22 cellular contexts compared by ENCODE assay signal in genomic region chr22:45446216-45446615, GRCh38. TPM values are rescaled to one million over a fixed set of nuclear protein-coding genes. Genes with fewer than 3 reads are reported as not detected.
"Had no signal": no experiment of that assay in that cellular context is flagged by ENCODE, and none has a peak within 500 bp of the region (broad histone marks: within the 10 kb centered on the region; RNA-seq: fewer than 3 reads in every experiment).

No MANE protein-coding gene starts in this region.

- H3K36me3 ChIP-seq: adrenal gland, esophagus squamous epithelium, gastrocnemius medialis, right atrium auricular region, stomach, upper lobe of left lung had no signal

- H3K27me3 ChIP-seq: adrenal gland, esophagus squamous epithelium, gastrocnemius medialis, right atrium auricular region, stomach, upper lobe of left lung had no signal

- H3K4me3 ChIP-seq: adrenal gland, esophagus squamous epithelium, gastrocnemius medialis, lung, right atrium auricular region, stomach, upper lobe of left lung had no signal

- H3K9me3 ChIP-seq: adrenal gland, esophagus squamous epithelium, gastrocnemius medialis, right atrium auricular region, stomach, upper lobe of left lung had no signal

- ATAC-seq: activated naive CD4-positive, alpha-beta T cell treated with anti-CD3 and anti-CD28 coated beads, Interleukin-2, amount 50 U/mL, for 72 hours; effector memory CD8-positive, alpha-beta T cell; gastrocnemius medialis; natural killer cell treated with Interleukin-12 subunit alpha and Interleukin-12 subunit beta and Interleukin-15 and Interleukin-18, amount 100 ng/mL, for 72 hours had no signal

- DNase-seq: activated B cell treated with CpG ODN at 0.5 μM for 24 hours; activated CD4-positive, alpha-beta memory T cell treated with anti-CD3 and anti-CD28 coated beads for 36 hours; activated CD4-positive, alpha-beta T cell treated with anti-CD3 and anti-CD28 coated beads for 4 hours; activated gamma-delta T cell treated with Interleukin-2 at 50 U/mL for 16 hours; activated T-cell treated with anti-CD3 and anti-CD28 coated beads for 4 hours; adrenal gland; caudate nucleus; effector memory CD8-positive, alpha-beta T cell; esophagus squamous epithelium; gastrocnemius medialis; head of caudate nucleus; nucleus accumbens; stimulated activated CD4-positive, alpha-beta T cell treated with anti-CD3 and anti-CD28 coated beads, Interleukin-2, amount 100 ng/mL, for 24 hours; stomach; upper lobe of left lung had no signal

- H3K27ac ChIP-seq: adrenal gland, esophagus squamous epithelium, gastrocnemius medialis, right atrium auricular region, stomach, upper lobe of left lung had no signal

- H3K4me1 ChIP-seq: adrenal gland, gastrocnemius medialis, upper lobe of left lung had no signal

RNA-seq across cellular contexts. Expression of gene RIBC2, which starts 32.7 kb away (rescaled TPM):
- total RNA-seq: gastrocnemius medialis, right atrium auricular region had no signal

RNA-seq across cellular contexts. Expression of gene SMC1B, which starts 32.8 kb away (rescaled TPM):
- total RNA-seq: adrenal gland, esophagus squamous epithelium, gastrocnemius medialis, lung, posterior vena cava, right atrium auricular region, stomach, temporal lobe, upper lobe of left lung had no signal

RNA-seq across cellular contexts. Expression of gene FBLN1, which starts 56.5 kb away (rescaled TPM):
- total RNA-seq: activated B cell treated with CpG ODN at 0.5 μM for 24 hours; activated CD4-positive, alpha-beta memory T cell treated with anti-CD3 and anti-CD28 coated beads for 36 hours; activated T-helper 1 cell treated with anti-CD3 and anti-CD28 coated beads, Interleukin-12 subunit alpha, Interleukin-12 subunit beta, Interleukin-2, Interleukin-4 antibody, amounts not matched to agents 30 ng/mL and 10 ng/mL and 1 ng/mL, durations not matched to agents 14 hours and 24 hours and 36 hours; natural killer cell treated with Interleukin-12 subunit alpha and Interleukin-12 subunit beta and Interleukin-15 and Interleukin-18, amount 100 ng/mL, for 72 hours had no signal
